Comparison of ENCODE assay signal across 19 cellular contexts in the genomic region with DNA sequence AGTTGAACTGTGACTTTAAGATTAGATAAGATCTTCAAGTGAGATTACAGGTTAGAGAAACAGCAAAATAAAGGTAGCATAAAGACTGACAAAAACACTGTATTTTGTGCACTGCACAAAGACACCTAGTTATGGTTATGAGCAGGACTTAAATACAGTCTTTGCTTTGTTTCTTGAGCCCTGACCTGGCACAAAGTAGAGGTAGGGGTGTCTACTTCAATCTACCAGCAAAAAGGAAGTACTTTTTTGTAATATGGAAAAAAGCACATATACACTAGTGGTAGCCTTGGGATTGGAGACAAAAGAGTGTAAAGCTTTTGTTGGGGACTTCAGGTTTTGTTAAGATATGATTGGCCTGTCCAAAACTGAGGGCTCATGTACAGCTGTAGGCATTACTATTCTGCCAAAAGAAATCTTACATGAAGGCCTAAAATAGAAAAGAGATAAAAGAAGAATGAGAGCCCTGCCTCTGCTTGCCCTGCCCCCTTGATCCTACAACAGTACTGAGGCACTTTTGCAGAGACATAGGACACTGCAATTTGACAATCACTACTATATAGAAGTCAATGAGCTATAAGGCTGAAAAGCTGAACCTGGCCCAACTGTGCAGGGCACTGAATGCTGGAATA.
"Had no signal": no experiment of that assay in that cellular context is flagged by ENCODE, and none has a peak within 500 bp of the region (broad histone marks: within the 10 kb centered on the region; RNA-seq: fewer than 3 reads in every experiment).

No MANE protein-coding gene starts in this region.

- ATAC-seq: left lung; mucosa of descending colon; naive thymus-derived CD4-positive, alpha-beta T cell had no signal

- H3K27me3 ChIP-seq: adrenal gland, breast epithelium, esophagus squamous epithelium, left lung, neutrophil, transverse colon, uterus had no signal

- H3K4me3 Mint-ChIP-seq: naive thymus-derived CD4-positive, alpha-beta T cell had no signal

- H3K4me1 ChIP-seq: breast epithelium, esophagus squamous epithelium, left lung, uterus had no signal

- H3K27ac ChIP-seq: breast epithelium, esophagus squamous epithelium, left lung, neutrophil, transverse colon, uterus had no signal

- H3K9me3 ChIP-seq: adrenal gland, breast epithelium, esophagus squamous epithelium, left lung, mucosa of descending colon, neutrophil, transverse colon, uterus had no signal

- DNase-seq: activated CD4-positive, alpha-beta T cell treated with anti-CD3 and anti-CD28 coated beads, Interleukin-2, amount 50 U/mL, for 4 hours; activated naive CD4-positive, alpha-beta T cell treated with Interleukin-2 at 50 U/mL for 16 hours; dermis blood vessel endothelial cell; effector memory CD4-positive, alpha-beta T cell; esophagus squamous epithelium; hippocampal formation; kidney; left lung; mucosa of descending colon; naive thymus-derived CD4-positive, alpha-beta T cell; stimulated activated naive CD4-positive, alpha-beta T cell treated with Interleukin-2 at 50 U/mL for 16 hours; substantia nigra; SW 1271; T-helper 2 cell; transverse colon; uterus had no signal

- H3K27me3 Mint-ChIP-seq: naive thymus-derived CD4-positive, alpha-beta T cell had no signal

- H3K4me3 ChIP-seq: adrenal gland, breast epithelium, esophagus squamous epithelium, left lung, mucosa of descending colon, transverse colon, uterus had no signal

- H3K36me3 ChIP-seq: breast epithelium, uterus had no signal
